9 cellular contexts compared by ENCODE assay signal in the genomic region with DNA sequence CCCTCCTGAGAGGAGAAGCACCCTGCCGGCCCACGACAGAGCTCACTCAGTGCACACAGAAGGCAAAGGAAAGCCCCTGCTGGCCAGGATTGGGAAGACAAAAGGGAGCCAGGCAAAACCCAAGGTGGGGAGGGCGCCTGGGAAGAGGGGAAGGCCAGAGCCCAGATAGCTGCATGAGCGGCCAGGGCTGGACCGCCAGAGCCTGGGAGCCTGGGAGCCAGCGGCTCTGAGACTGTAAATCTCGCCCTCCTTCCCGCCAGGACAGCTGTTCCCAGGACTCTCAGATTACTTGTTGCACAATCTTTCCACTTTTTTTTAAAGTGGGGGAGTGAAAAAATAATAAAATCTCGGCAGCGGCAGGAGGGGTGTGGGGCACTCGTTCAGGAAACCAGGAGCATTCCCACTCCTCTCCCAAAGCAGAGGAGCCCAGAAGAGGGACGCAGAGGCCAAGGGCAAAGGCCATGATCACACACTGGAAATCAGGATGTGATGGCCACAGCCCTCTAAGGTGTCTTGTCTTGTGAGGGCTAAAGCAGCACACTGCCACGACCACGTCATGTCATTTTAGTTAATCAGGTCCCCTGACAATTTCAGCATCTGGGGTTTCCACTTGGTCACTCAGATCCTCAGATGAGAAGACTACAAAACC. TPM values are rescaled to one million over a fixed set of nuclear protein-coding genes. Genes with fewer than 3 reads are reported as not detected.
DNase-seq lines count a peak whose midpoint lies in the region; ATAC-seq and TF ChIP-seq lines count a peak whose summit lies in the region.
"Had no signal": no experiment of that assay in that cellular context is flagged by ENCODE, and none has a peak within 500 bp of the region (broad histone marks: within the 10 kb centered on the region; RNA-seq: fewer than 3 reads in every experiment).

No MANE protein-coding gene starts in this region.

- peaks cover 3% of the 10 kb centered on the region for H3K27me3 Mint-ChIP-seq in brain
- H3K27me3 Mint-ChIP-seq in activated CD4-positive, alpha-beta memory T cell treated with anti-CD3 and anti-CD28 coated beads for 36 hours: no peaks in the 10 kb centered on the region

- H3K36me3 ChIP-seq in HUES48 (ENCODE audit: control insufficient read depth, insufficient read depth, low read length): peaks cover 90% of the 10 kb centered on the region
- peaks cover 4% of the 10 kb centered on the region for H3K36me3 ChIP-seq in kidney epithelial cell (ENCODE audit: control insufficient read depth, insufficient read depth, low read length)

- peaks cover 67% of the 10 kb centered on the region for H3K4me1 Mint-ChIP-seq in brain
- H3K4me1 Mint-ChIP-seq in activated CD4-positive, alpha-beta memory T cell treated with anti-CD3 and anti-CD28 coated beads for 36 hours (ENCODE audit: low read depth): no peaks in the 10 kb centered on the region

- no peak overlapping the region for H3K9ac ChIP-seq in HUES48 (ENCODE audit: low read depth, low read length)

- H3K4me3 ChIP-seq in HUES48 (ENCODE audit: low read depth, low read length) (no peak overlapping the region), kidney epithelial cell (ENCODE audit: low read depth, low read length) (no peak overlapping the region)

- POLR2A ChIA-PET in activated CD4-positive, alpha-beta memory T cell treated with anti-CD3 and anti-CD28 coated beads for 36 hours (lab: Charles Lee): no interaction called here

- CTCF ChIA-PET in activated CD4-positive, alpha-beta memory T cell treated with anti-CD3 and anti-CD28 coated beads for 36 hours (lab: Charles Lee): interaction anchor here (1.3 to 1.6 kb wide), 2 partner anchors 12 to 16 kb away, joined by 3 to 4 read pairs; no protein-coding TSS in a partner anchor

- H3K27ac ChIP-seq in HUES48 (ENCODE audit: low read depth, low read length) (peak overlapping the region; percentile 73), substantia nigra (ENCODE audit: low read depth, low read length, poor library complexity, severe bottlenecking) (peak overlapping the region; percentile 64)

- DNase-seq in kidney epithelial cell (ENCODE audit: low read depth): peak; percentile 70
- DNase-seq in substantia nigra (lab: John Stamatoyannopoulos, UW): peak in 9 of 49 donors; percentile 3 to 48 (median 25)
- DNase-seq in OCI-M2 (lab: John Stamatoyannopoulos, UW; ENCODE audit: unreplicated experiment): no peak
- no peak for DNase-seq in activated CD4-positive, alpha-beta memory T cell treated with anti-CD3 and anti-CD28 coated beads for 36 hours
- DNase-seq in NCI-H2029 (lab: John Stamatoyannopoulos, UW): no peak

- peak; percentile 50 to 60 for TF ChIP-seq CTCF in brain (conservative IDR thresholded peaks at IDR 0.05)
- peak; percentile 57 for TF ChIP-seq CTCF in kidney epithelial cell (IDR thresholded peaks at IDR 0.05; ENCODE audit: insufficient read depth, low read length, poor library complexity, severe bottlenecking)

- H3K36me3 Mint-ChIP-seq in brain: peaks cover 47% of the 10 kb centered on the region
- peaks cover 53% of the 10 kb centered on the region for H3K36me3 Mint-ChIP-seq in activated CD4-positive, alpha-beta memory T cell treated with anti-CD3 and anti-CD28 coated beads for 36 hours

- no peaks in the 10 kb centered on the region for H3K27me3 ChIP-seq in HUES48 (ENCODE audit: control insufficient read depth, insufficient read depth, low read length)
- no peaks in the 10 kb centered on the region for H3K27me3 ChIP-seq in kidney epithelial cell (ENCODE audit: control insufficient read depth, insufficient read depth, low read length)

- peak overlapping the region; percentile 75 to 96 (median 89) for H3K27ac Mint-ChIP-seq in brain
- H3K27ac Mint-ChIP-seq in activated CD4-positive, alpha-beta memory T cell treated with anti-CD3 and anti-CD28 coated beads for 36 hours: no peak overlapping the region
- H3K27ac Mint-ChIP-seq: T-helper 1 cell treated with Interleukin-12 subunit alpha and Interleukin-12 subunit beta and Interleukin-4 antibody, amounts not matched to agents 30 μg/mL and 1 μg/mL, for 36 hours had no signal

- intact Hi-C loops in activated CD4-positive, alpha-beta memory T cell treated with anti-CD3 and anti-CD28 coated beads for 36 hours (cut with micrococcal nuclease): loop anchor here (5.0 kb wide), 1 partner anchor 75 kb away; no protein-coding TSS in a partner anchor

- ATAC-seq in GM18868 (IDR thresholded peaks at IDR 0.05; ENCODE audit: unreplicated experiment): no peak

- H3K4me3 Mint-ChIP-seq in brain: peak overlapping the region in 2 of 5 experiments; percentile 51 to 75
- H3K4me3 Mint-ChIP-seq in activated CD4-positive, alpha-beta memory T cell treated with anti-CD3 and anti-CD28 coated beads for 36 hours: no peak overlapping the region
- H3K4me3 Mint-ChIP-seq: T-helper 1 cell treated with Interleukin-12 subunit alpha and Interleukin-12 subunit beta and Interleukin-4 antibody, amounts not matched to agents 30 μg/mL and 1 μg/mL, for 36 hours had no signal

- H3K9me3 Mint-ChIP-seq in brain: no peaks in the 10 kb centered on the region
- H3K9me3 Mint-ChIP-seq in activated CD4-positive, alpha-beta memory T cell treated with anti-CD3 and anti-CD28 coated beads for 36 hours: no peaks in the 10 kb centered on the region
- H3K9me3 Mint-ChIP-seq: T-helper 1 cell treated with Interleukin-12 subunit alpha and Interleukin-12 subunit beta and Interleukin-4 antibody, amounts not matched to agents 30 μg/mL and 1 μg/mL, for 36 hours had no signal

- no peaks in the 10 kb centered on the region for H3K9me3 ChIP-seq in HUES48 (ENCODE audit: control insufficient read depth, insufficient read depth, low read length)

- peaks cover 11% of the 10 kb centered on the region; the same call in 1 of the 2 replicates for H3K4me1 ChIP-seq in HUES48 (ENCODE audit: control insufficient read depth, insufficient read depth, low read length)

RNA-seq across cellular contexts. Expression of gene EPHX3, which starts 19.6 kb away (rescaled TPM):
- not detected for polyA plus RNA-seq in brain (ENCODE audit: insufficient read depth, low read depth, low replicate concordance)
- total RNA-seq in kidney epithelial cell: 0.79 and 3.4 TPM in 2 replicates
- not detected for total RNA-seq in activated CD4-positive, alpha-beta memory T cell treated with anti-CD3 and anti-CD28 coated beads for 36 hours

RNA-seq across cellular contexts. Expression of gene NOTCH3, which starts 51.1 kb away (rescaled TPM):
- 23.1 TPM for polyA plus RNA-seq in brain (ENCODE audit: insufficient read depth, low read depth, low replicate concordance)
- total RNA-seq in kidney epithelial cell: 32.8 and 34.0 TPM in 2 replicates
- not detected for total RNA-seq in activated CD4-positive, alpha-beta memory T cell treated with anti-CD3 and anti-CD28 coated beads for 36 hours

Comparison
In these comparisons a context has a peak if more than half of its experiments do, and no peak if none do; other contexts are left out.
1. RNA of gene NOTCH3, which starts 51.1 kb away (total RNA-seq): 32.8 to 34.0 TPM in kidney epithelial cell; not detected in activated CD4-positive, alpha-beta memory T cell treated with anti-CD3 and anti-CD28 coated beads for 36 hours; every median in the first group is over 10 times any median in the second.